In the genomic region with DNA sequence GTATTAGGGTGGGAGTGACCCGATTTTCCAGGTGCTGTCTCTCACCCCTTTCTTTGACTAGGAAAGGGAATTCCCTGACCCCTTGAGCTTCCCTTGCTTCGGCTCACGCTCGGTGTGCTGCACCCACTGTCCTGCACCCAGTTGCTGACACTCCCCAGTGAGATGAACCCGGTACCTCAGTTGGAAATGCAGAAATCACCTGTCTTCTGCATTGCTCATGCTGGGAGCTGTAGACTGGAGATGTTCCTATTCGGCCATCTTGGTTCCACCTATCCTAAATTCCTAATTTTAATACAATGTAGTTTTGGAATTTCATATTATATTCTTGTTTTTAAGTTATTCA, we compare ENCODE assay signal across 1 cellular context. TPM values are rescaled to one million over a fixed set of nuclear protein-coding genes. Genes with fewer than 3 reads are reported as not detected.
"Had no signal": no experiment of that assay in that cellular context is flagged by ENCODE, and none has a peak within 500 bp of the region (broad histone marks: within the 10 kb centered on the region; RNA-seq: fewer than 3 reads in every experiment).

No MANE protein-coding gene starts in this region.

RNA-seq across cellular contexts. Expression of gene DNAH14, which starts 16.8 kb away (rescaled TPM):
- total RNA-seq: activated naive CD8-positive, alpha-beta T cell treated with anti-CD3 and anti-CD28 coated beads, Interleukin-2, amount 10 ng/mL, durations not matched to agents 7 days and 5 days had no signal
